ENCODE assay signal across 22 cellular contexts in the genomic region with DNA sequence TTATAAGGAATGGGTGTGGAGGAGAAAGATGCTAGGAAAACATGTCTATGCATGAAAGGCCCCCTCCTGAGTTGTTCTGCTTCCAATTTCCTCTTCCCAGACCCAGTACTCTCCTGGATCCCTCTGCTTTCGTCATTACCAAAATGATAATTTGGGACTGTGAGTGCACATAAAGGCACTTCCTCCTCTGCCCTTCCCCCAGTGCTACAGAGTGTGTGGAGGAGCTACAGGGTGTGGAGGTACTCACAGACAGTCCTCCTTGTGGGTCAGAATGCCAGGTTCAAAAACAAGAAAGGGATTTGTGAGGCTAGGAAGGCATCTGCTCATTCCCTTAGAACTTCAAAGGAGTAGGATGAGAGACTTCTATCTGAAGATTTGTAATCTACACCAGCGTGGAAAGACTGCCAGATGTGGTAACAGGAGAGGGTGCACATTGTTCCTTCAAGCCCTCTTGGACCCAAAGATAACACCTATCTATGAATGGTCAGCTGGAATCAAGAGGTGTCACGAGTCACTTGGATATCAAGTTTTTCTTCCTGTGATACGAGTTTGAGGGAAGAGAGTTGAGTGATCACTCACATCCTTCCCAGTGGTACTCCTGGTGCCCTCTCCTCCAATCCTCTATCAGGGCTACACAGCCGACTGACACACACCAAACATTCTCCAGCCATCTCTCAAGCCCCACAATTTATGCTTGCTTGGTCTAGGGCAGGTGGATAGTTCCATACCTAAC.
A peak's percentile ranks its signal among the peaks of the same experiment; 100 is the strongest.
DNase-seq lines count a peak whose midpoint lies in the region; ATAC-seq, FAIRE-seq and TF ChIP-seq lines count a peak whose summit lies in the region.
"Had no signal": no experiment of that assay in that cellular context is flagged by ENCODE, and none has a peak within 500 bp of the region (broad histone marks: within the 10 kb centered on the region; RNA-seq: fewer than 3 reads in every experiment).

No MANE protein-coding gene starts in this region.

- H3K36me3 Mint-ChIP-seq in H9 (ENCODE audit: insufficient read depth in 1 of 3, low read depth in 3 of 3), result no peaks in the 10 kb centered on the region; a peak in 1 of 7 replicates

- FAIRE-seq in K562 (lab: Jason Lieb, UNC), result peak; percentile 6
- FAIRE-seq in pancreas (lab: Jason Lieb, UNC), result no peak
- FAIRE-seq: G401.6, GM12891, GM19239, H54 had no signal

- H3K23me2 ChIP-seq in H9 (ENCODE audit: insufficient read length, low read depth, low read length, poor library complexity, severe bottlenecking), result no peaks in the 10 kb centered on the region

- H3K79me2 ChIP-seq in H9 (ENCODE audit: insufficient read depth, low read length) (no peaks in the 10 kb centered on the region), K562 (ENCODE audit: control insufficient read depth, insufficient read depth, low read length) (no peaks in the 10 kb centered on the region), mesendoderm (ENCODE audit: control insufficient read depth, insufficient read depth, low read length) (no peaks in the 10 kb centered on the region)

- H2BK15ac ChIP-seq in H9 (ENCODE audit: low read depth, low read length) (no peak overlapping the region), mesendoderm (replicated peaks; ENCODE audit: low read depth) (no peak overlapping the region)

- H2AFZ ChIP-seq in H9 (ENCODE audit: low read length), result no peak overlapping the region
- H2AFZ ChIP-seq in K562 (ENCODE audit: low read depth, low read length), result no peak overlapping the region

- H4K5ac ChIP-seq in H9 (ENCODE audit: insufficient read length, low read depth, low read length) (no peak overlapping the region), mesendoderm (ENCODE audit: low read length) (no peak overlapping the region)

- H2AK5ac ChIP-seq in H9 (ENCODE audit: insufficient read length, low read length) (no peak overlapping the region), mesendoderm (ENCODE audit: low read length) (no peak overlapping the region)

- H3K27me3 Mint-ChIP-seq in H9 (ENCODE audit: low read depth), result no peaks in the 10 kb centered on the region

- no peak overlapping the region for H3K4me3 ChIP-seq in K562
- H3K4me3 ChIP-seq in mesendoderm (ENCODE audit: low read length), result no peak overlapping the region
- H3K4me3 ChIP-seq in transverse colon, result no peak overlapping the region
- H3K4me3 ChIP-seq in MG63, result no peak overlapping the region
- no peak overlapping the region for H3K4me3 ChIP-seq in pancreas

- intact Hi-C loops in K562 (cut with micrococcal nuclease) (no loop called here), transverse colon (cut with DNase I; ENCODE audit: low total_unique reads) (no loop called here), pancreas (cut with DNase I) (loop anchor here in 1 of 3 donors (10.0 kb wide), 1 partner anchor 197 kb away; the partner anchor contains the start of gene EPB41L4A)

- no peak overlapping the region for H3K18ac ChIP-seq in H9 (ENCODE audit: insufficient read length, low read depth, low read length)
- H3K18ac ChIP-seq in mesendoderm (ENCODE audit: low read length), result no peak overlapping the region

- no peak overlapping the region for H2BK20ac ChIP-seq in H9 (ENCODE audit: low read depth, low read length, poor library complexity, severe bottlenecking)

- CTCF ChIA-PET in K562 (lab: Yijun Ruan, JAX; ENCODE audit: low intra/inter-chr PET ratio), result no interaction called here

- no peak overlapping the region for H3K27ac ChIP-seq in H9 (ENCODE audit: insufficient read length, low read depth, low read length)
- H3K27ac ChIP-seq in K562 (ENCODE audit: extremely low read depth, low read depth, low read length), result no peak overlapping the region
- H3K27ac ChIP-seq in mesendoderm (ENCODE audit: low read depth, low read length), result peak overlapping the region; percentile 42
- no peak overlapping the region for H3K27ac ChIP-seq in transverse colon
- no peak overlapping the region for H3K27ac ChIP-seq in pancreas
- H3K27ac ChIP-seq: KMS-11 had no signal

- H3K56ac ChIP-seq in H9 (ENCODE audit: insufficient read length, low read depth, low read length) (no peak overlapping the region), mesendoderm (ENCODE audit: low read length) (no peak overlapping the region)

- BruUV-seq in K562 (replicated peaks; lab: Mats Ljungman, UMichigan), result no TSS peak

- H3K4ac ChIP-seq in H9 (ENCODE audit: low read depth, low read length) (no peak overlapping the region), mesendoderm (ENCODE audit: low read depth, low read length) (no peak overlapping the region)

- H3K27me3 ChIP-seq in H9 (ENCODE audit: insufficient read depth, low read length) (no peaks in the 10 kb centered on the region), K562 (ENCODE audit: control insufficient read depth in 2 of 2, insufficient read depth in 2 of 2, low read length in 2 of 2) (peaks cover 5% of the 10 kb centered on the region in 2 experiments; a peak in 2 of 5 replicates), mesendoderm (ENCODE audit: insufficient read depth, low read length, poor library complexity) (no peaks in the 10 kb centered on the region), transverse colon (no peaks in the 10 kb centered on the region), MG63 (no peaks in the 10 kb centered on the region; the same call in 1 of the 2 replicates), pancreas (no peaks in the 10 kb centered on the region)

- no peak overlapping the region for H2BK5ac ChIP-seq in H9 (ENCODE audit: insufficient read length, low read length)
- H2BK5ac ChIP-seq in mesendoderm (ENCODE audit: low read length), result no peak overlapping the region

- no peak overlapping the region for H3T11ph ChIP-seq in H9 (ENCODE audit: low read length)

- H3K4me1 ChIP-seq in H9 (ENCODE audit: insufficient read depth, low read length) (no peaks in the 10 kb centered on the region), K562 (replicated peaks in 1 of 2; ENCODE audit: control insufficient read depth in 2 of 2, insufficient read depth in 2 of 2, low read length in 2 of 2) (peaks cover 0 to 4% of the 10 kb centered on the region in 2 experiments; a peak in 3 of 5 replicates), mesendoderm (ENCODE audit: control insufficient read depth, low read depth, low read length) (peaks cover 3% of the 10 kb centered on the region), transverse colon (peaks cover 0 to 7% (median 0%) of the 10 kb centered on the region in 4 donors), pancreas (peaks cover 0 to 4% (median 0%) of the 10 kb centered on the region in 3 donors)

- peak; percentile 57 for ATAC-seq in K562
- no peak for ATAC-seq in pancreas

- peaks cover 11 to 19% of the 10 kb centered on the region in 2 experiments for H3K4me1 Mint-ChIP-seq in H9
- H3K4me1 Mint-ChIP-seq: B cell had no signal

- TF ChIP-seq EP300 in K562 (IDR thresholded peaks at IDR 0.05; ENCODE audit: low read length) (peak; percentile 38), transverse colon (IDR thresholded peaks at IDR 0.05; ENCODE audit: low read depth) (no peak)

- H2BK120ac ChIP-seq in H9 (ENCODE audit: low read depth, low read length, poor library complexity, severe bottlenecking), result no peak overlapping the region
- no peak overlapping the region for H2BK120ac ChIP-seq in mesendoderm (ENCODE audit: low read depth, low read length)

- H2BK12ac ChIP-seq in H9 (ENCODE audit: insufficient read length, low read depth, low read length), result no peak overlapping the region

- TF ChIP-seq CTCF in H9 (conservative IDR thresholded peaks at IDR 0.05), result no peak
- no peak for TF ChIP-seq CTCF in K562 (IDR thresholded peaks at IDR 0.05 in 2 of 3, conservative IDR thresholded peaks at IDR 0.05 in 1 of 3; ENCODE audit: insufficient read depth in 2 of 3, low read depth in 1 of 3, low read length in 3 of 3)
- TF ChIP-seq CTCF in transverse colon (IDR thresholded peaks at IDR 0.05), result no peak
- TF ChIP-seq CTCF in pancreas (IDR thresholded peaks at IDR 0.05), result no peak

- H3K23ac ChIP-seq in H9 (ENCODE audit: insufficient read length, low read depth, low read length) (peak overlapping the region; percentile 70), mesendoderm (ENCODE audit: low read length) (no peak overlapping the region)

- H4K20me1 ChIP-seq in H9 (ENCODE audit: control insufficient read depth, insufficient read depth, insufficient read length) (no peaks in the 10 kb centered on the region), K562 (replicated peaks; ENCODE audit: control insufficient read depth, insufficient read depth, low read length) (no peaks in the 10 kb centered on the region)

- in situ Hi-C loops in K562 (cut with MboI), result loop anchor here (25.0 kb wide), 1 partner anchor 544 kb away; no protein-coding TSS in a partner anchor
- in situ Hi-C loops in transverse colon (cut with MboI; ENCODE audit: low pct_ligation_motif_present in 1 of 4, low pct_unique_long_range_greater_than_20kb in 1 of 4, low sequenced_read_pairs in 3 of 4), result loop anchor here in 2 of 4 donors (25.0 kb wide), 1 partner anchor 194 kb away; the partner anchor contains the start of gene EPB41L4A (in 2 of the 2)

- H3K79me1 ChIP-seq in H9 (ENCODE audit: insufficient read depth, low read depth, low read length, poor library complexity, severe bottlenecking), result no peaks in the 10 kb centered on the region
- no peaks in the 10 kb centered on the region for H3K79me1 ChIP-seq in mesendoderm (ENCODE audit: low read length)

- H3K9me3 ChIP-seq in H9 (ENCODE audit: control insufficient read depth, low read depth, low read length) (no peaks in the 10 kb centered on the region), K562 (replicated peaks; ENCODE audit: control insufficient read depth, insufficient read depth, low read depth, low read length) (no peaks in the 10 kb centered on the region), transverse colon (no peaks in the 10 kb centered on the region), MG63 (no peaks in the 10 kb centered on the region), pancreas (no peaks in the 10 kb centered on the region)
- H3K9me3 ChIP-seq: SK-N-SH had no signal

- H4K8ac ChIP-seq in H9 (replicated peaks; ENCODE audit: insufficient read length, low read depth, low read length) (no peak overlapping the region), mesendoderm (ENCODE audit: low read depth, low read length) (no peak overlapping the region)

- peak overlapping the region in 1 of 3 experiments; percentile 48; a peak in 1 of 7 replicates for H3K27ac Mint-ChIP-seq in H9
- H3K27ac Mint-ChIP-seq: B cell; CD4-positive, alpha-beta T cell had no signal

- no peaks in the 10 kb centered on the region for H3K36me3 ChIP-seq in K562 (ENCODE audit: control insufficient read depth, insufficient read depth, low read length)
- no peaks in the 10 kb centered on the region for H3K36me3 ChIP-seq in mesendoderm (ENCODE audit: control insufficient read depth, insufficient read depth, low read length)
- no peaks in the 10 kb centered on the region for H3K36me3 ChIP-seq in transverse colon
- H3K36me3 ChIP-seq in MG63, result no peaks in the 10 kb centered on the region
- H3K36me3 ChIP-seq in pancreas, result no peaks in the 10 kb centered on the region

- TF ChIP-seq POLR2A in K562 (conservative IDR thresholded peaks at IDR 0.05), result no peak
- no peak for TF ChIP-seq POLR2A in transverse colon (IDR thresholded peaks at IDR 0.05)

- H3K9ac ChIP-seq in H9 (ENCODE audit: extremely low read depth, insufficient read length, low read length) (no peak overlapping the region), K562 (ENCODE audit: insufficient read depth in 1 of 2, low read depth in 2 of 2, low read length in 2 of 2) (no peak overlapping the region; a peak in 1 of 4 replicates), mesendoderm (ENCODE audit: low read length) (no peak overlapping the region)
- H3K9ac ChIP-seq: KMS-11, SK-N-SH had no signal

- no CpG with 5 or more reads among the region's 5 CpGs for WGBS in H9 (ENCODE audit: extremely low coverage, insufficient read length, low lambda C conversion rate)
- 0% methylated on average over 5 of the region's 5 CpGs for WGBS in K562 (ENCODE audit: insufficient coverage, low coverage, missing lambda C conversion rate)
- no CpG with 5 or more reads among the region's 5 CpGs for WGBS in mesendoderm (ENCODE audit: extremely low coverage, insufficient coverage, low lambda C conversion rate)
- 84 to 95% methylated on average over 3 to 5 of the region's 5 CpGs for WGBS in transverse colon (ENCODE audit: low coverage in 1 of 2), 2 donors
- WGBS in pancreas, 2 donors, result 49 to 54% methylated on average over 5 of the region's 5 CpGs

- no peak overlapping the region for H3K14ac ChIP-seq in H9 (ENCODE audit: insufficient read depth, low read length)

- TF ChIP-seq RAD21 in K562 (CRISPR knock-in tag; conservative IDR thresholded peaks at IDR 0.05 in 1 of 2, IDR thresholded peaks at IDR 0.05 in 1 of 2), result no peak

- POLR2A ChIA-PET in K562 (lab: Yijun Ruan, JAX), result no interaction called here

- H3K4me2 ChIP-seq in H9 (ENCODE audit: insufficient read depth, insufficient read length, low read length), result no peak overlapping the region
- H3K4me2 ChIP-seq in K562 (ENCODE audit: insufficient read depth, low read length), result no peak overlapping the region; the same call in 1 of the 2 replicates
- H3K4me2 ChIP-seq in mesendoderm (ENCODE audit: low read length), result no peak overlapping the region
- H3K4me2 ChIP-seq: KMS-11, SK-N-SH had no signal

- H3K4me3 Mint-ChIP-seq in H9, result no peak overlapping the region
- H3K4me3 Mint-ChIP-seq: B cell; CD4-positive, alpha-beta T cell had no signal

- no peak for DNase-seq in H9
- DNase-seq in OCI-M2 (lab: John Stamatoyannopoulos, UW; ENCODE audit: unreplicated experiment), result peak; percentile 68
- peak in 2 of 4 experiments; percentile 9 to 34 for DNase-seq in K562 (ENCODE audit: extremely low read depth in 1 of 4, low spot score in 3 of 4)
- DNase-seq in mesendoderm, result peak; percentile 78
- no peak for DNase-seq in transverse colon
- no peak for DNase-seq in stimulated activated CD4-positive, alpha-beta T cell treated with anti-CD3 and anti-CD28 coated beads, Interleukin-2, amount 100 ng/mL, for 24 hours
- no peak for DNase-seq in MG63
- no peak for DNase-seq in pancreas
- DNase-seq: CD4-positive, alpha-beta T cell; DMS79 treated with DMSO at 0.1 percent for 48 hours; MM.1S; NCI-H1105; NCI-H1694 treated with DMSO at 0.1 percent for 48 hours; NCI-H2171; NCI-H446 treated with DMSO at 0.1 percent for 48 hours; SK-N-SH had no signal

- H3K9me1 ChIP-seq in K562 (ENCODE audit: control insufficient read depth, insufficient read depth, low read length), result no peaks in the 10 kb centered on the region

- H4K91ac ChIP-seq in H9 (ENCODE audit: insufficient read length, low read depth, low read length), result no peak overlapping the region

- H3K9me3 Mint-ChIP-seq in H9, result no peaks in the 10 kb centered on the region; a peak in 1 of 5 replicates
- H3K9me3 Mint-ChIP-seq: CD4-positive, alpha-beta T cell had no signal

Comparison
In these comparisons a context has a peak if more than half of its experiments do, and no peak if none do; other contexts are left out.
1. DNase-seq: peak in OCI-M2 (single experiment) and mesendoderm (single experiment); none in H9 (single experiment), transverse colon (single experiment), stimulated activated CD4-positive, alpha-beta T cell treated with anti-CD3 and anti-CD28 coated beads, Interleukin-2, amount 100 ng/mL, for 24 hours (0 of 2), MG63 (single experiment) and pancreas (0 of 6).